1 cellular context compared by ENCODE assay signal in the genomic region with DNA sequence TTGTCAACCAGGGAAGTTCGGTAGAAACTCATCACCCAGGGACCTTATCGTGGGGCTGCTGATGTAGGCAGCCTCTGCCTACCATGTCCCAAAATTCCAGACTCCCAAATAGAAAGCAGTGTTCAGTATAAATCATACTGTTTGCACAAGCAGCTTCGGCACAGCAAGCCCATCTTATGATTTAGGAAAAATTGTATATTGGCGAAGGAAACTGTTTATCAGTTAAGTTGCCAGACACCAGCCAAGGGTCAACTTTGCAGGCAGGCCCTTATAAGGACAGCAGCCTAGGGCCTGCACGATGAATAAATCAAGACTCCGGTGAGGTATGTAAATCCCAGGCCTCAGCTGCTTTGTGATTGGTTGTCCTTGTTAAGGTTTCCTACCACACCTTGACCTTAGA.
TF ChIP-seq lines count a peak whose summit lies in the region.

No MANE protein-coding gene starts in this region.

TF ChIP-seq in IMR-90, 13 proteins besides CTCF, POLR2A, EP300 and RAD21 (continued from another document):
- TF ChIP-seq, protein P1, sequence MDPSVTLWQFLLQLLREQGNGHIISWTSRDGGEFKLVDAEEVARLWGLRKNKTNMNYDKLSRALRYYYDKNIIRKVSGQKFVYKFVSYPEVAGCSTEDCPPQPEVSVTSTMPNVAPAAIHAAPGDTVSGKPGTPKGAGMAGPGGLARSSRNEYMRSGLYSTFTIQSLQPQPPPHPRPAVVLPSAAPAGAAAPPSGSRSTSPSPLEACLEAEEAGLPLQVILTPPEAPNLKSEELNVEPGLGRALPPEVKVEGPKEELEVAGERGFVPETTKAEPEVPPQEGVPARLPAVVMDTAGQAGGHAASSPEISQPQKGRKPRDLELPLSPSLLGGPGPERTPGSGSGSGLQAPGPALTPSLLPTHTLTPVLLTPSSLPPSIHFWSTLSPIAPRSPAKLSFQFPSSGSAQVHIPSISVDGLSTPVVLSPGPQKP (IDR thresholded peaks at IDR 0.05; ENCODE audit: borderline replicate concordance, low read depth, low read length) = no peak
- TF ChIP-seq, protein P2, sequence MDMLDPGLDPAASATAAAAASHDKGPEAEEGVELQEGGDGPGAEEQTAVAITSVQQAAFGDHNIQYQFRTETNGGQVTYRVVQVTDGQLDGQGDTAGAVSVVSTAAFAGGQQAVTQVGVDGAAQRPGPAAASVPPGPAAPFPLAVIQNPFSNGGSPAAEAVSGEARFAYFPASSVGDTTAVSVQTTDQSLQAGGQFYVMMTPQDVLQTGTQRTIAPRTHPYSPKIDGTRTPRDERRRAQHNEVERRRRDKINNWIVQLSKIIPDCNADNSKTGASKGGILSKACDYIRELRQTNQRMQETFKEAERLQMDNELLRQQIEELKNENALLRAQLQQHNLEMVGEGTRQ (IDR thresholded peaks at IDR 0.05; ENCODE audit: low read depth, low read length) = no peak
- no peak for TF ChIP-seq MAZ (IDR thresholded peaks at IDR 0.05; ENCODE audit: borderline replicate concordance, low read depth, low read length)
- no peak for TF ChIP-seq RCOR1 (IDR thresholded peaks at IDR 0.05; ENCODE audit: insufficient replicate concordance, low read length)
- TF ChIP-seq CEBPB (IDR thresholded peaks at IDR 0.05; ENCODE audit: low read depth, low read length) = no peak
- TF ChIP-seq BHLHE40 (IDR thresholded peaks at IDR 0.05; ENCODE audit: low read depth, low read length) = no peak
- TF ChIP-seq NFE2L2 (IDR thresholded peaks at IDR 0.05; ENCODE audit: low read depth, low read length) = no peak
- TF ChIP-seq RFX5 (IDR thresholded peaks at IDR 0.05; ENCODE audit: low read depth, low read length) = no peak
